Comparison of ENCODE assay signal across 32 cellular contexts in the genomic region with DNA sequence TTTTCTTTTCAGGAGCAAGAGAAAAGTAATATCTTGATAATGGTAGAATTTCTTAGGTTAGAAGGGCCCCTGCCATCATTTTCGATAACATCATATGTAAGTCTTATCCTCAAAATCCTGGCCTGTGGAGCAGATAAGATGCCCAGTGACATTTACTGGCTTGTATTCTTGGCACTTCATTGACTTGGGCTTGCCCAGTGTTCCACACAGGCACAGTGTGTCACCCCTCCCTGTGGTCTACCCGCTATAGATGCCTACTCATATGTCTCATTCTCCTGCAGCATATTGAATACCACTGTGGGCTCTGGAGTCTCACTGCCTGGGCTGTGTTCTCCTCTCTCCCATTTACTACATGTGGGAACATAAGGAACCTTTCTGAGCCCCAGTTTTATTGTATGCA.
"Had no signal": no experiment of that assay in that cellular context is flagged by ENCODE, and none has a peak within 500 bp of the region (broad histone marks: within the 10 kb centered on the region; RNA-seq: fewer than 3 reads in every experiment).

No MANE protein-coding gene starts in this region.

- H2AFZ ChIP-seq: parathyroid adenoma had no signal

- H3K27ac ChIP-seq: ovary, parathyroid adenoma, psoas muscle, right lobe of liver, sigmoid colon, skin epidermis, spleen, stomach, thoracic aorta, thyroid gland, tibial nerve, upper lobe of right lung, uterus had no signal

- H3K36me3 Mint-ChIP-seq: naive B cell; naive thymus-derived CD8-positive, alpha-beta T cell; natural killer cell treated with Interleukin-12 subunit alpha and Interleukin-12 subunit beta and Interleukin-15 and Interleukin-18, amount 100 ng/mL, for 72 hours; stimulated activated naive B cell treated with anti-CD40 and anti-IgM and Interleukin-4, amounts not matched to agents 10 μg/mL and 1 μg/mL and 100 μg/mL, for 72 hours had no signal

- H3K4me2 ChIP-seq: smooth muscle cell had no signal

- H3K4me1 ChIP-seq: parathyroid adenoma, psoas muscle, right lobe of liver, sigmoid colon, spleen, stomach, thyroid gland, tibial nerve, upper lobe of right lung, uterus had no signal

- H3K9me3 Mint-ChIP-seq: nephron progenitor cell, neural crest cell had no signal

- H3K36me3 ChIP-seq: ovary, right lobe of liver, sigmoid colon, spleen, stomach, thoracic aorta, thyroid gland, tibial nerve, upper lobe of right lung, uterus had no signal

- H3K9ac ChIP-seq: parathyroid adenoma had no signal

- ATAC-seq: naive thymus-derived CD8-positive, alpha-beta T cell; natural killer cell treated with Interleukin-12 subunit alpha and Interleukin-12 subunit beta and Interleukin-15 and Interleukin-18, amount 100 ng/mL, for 72 hours; psoas muscle; right cardiac atrium; right lobe of liver; stimulated activated naive B cell treated with anti-CD40 and anti-IgM and Interleukin-4, amounts not matched to agents 10 μg/mL and 1 μg/mL and 100 μg/mL, for 72 hours; upper lobe of right lung had no signal

- H3K27me3 Mint-ChIP-seq: naive B cell; natural killer cell treated with Interleukin-12 subunit alpha and Interleukin-12 subunit beta and Interleukin-15 and Interleukin-18, amount 100 ng/mL, for 72 hours; progenitor cell of endocrine pancreas; stimulated activated naive B cell treated with anti-CD40 and anti-IgM and Interleukin-4, amounts not matched to agents 10 μg/mL and 1 μg/mL and 100 μg/mL, for 72 hours; stimulated activated naive CD8-positive, alpha-beta T cell treated with anti-CD3 and anti-CD28 coated beads, Interleukin-15, Interleukin-2, amounts not matched to agents 100 ng/mL and 50 ng/mL, for 24 hours had no signal

- H3K79me2 ChIP-seq: parathyroid adenoma had no signal

- H3K4me3 Mint-ChIP-seq: naive B cell; naive thymus-derived CD8-positive, alpha-beta T cell; natural killer cell treated with Interleukin-12 subunit alpha and Interleukin-12 subunit beta and Interleukin-15 and Interleukin-18, amount 100 ng/mL, for 72 hours; nephron progenitor cell; neural crest cell; stimulated activated naive B cell treated with anti-CD40 and anti-IgM and Interleukin-4, amounts not matched to agents 10 μg/mL and 1 μg/mL and 100 μg/mL, for 72 hours; stimulated activated naive CD8-positive, alpha-beta T cell treated with anti-CD3 and anti-CD28 coated beads, Interleukin-15, Interleukin-2, amounts not matched to agents 100 ng/mL and 50 ng/mL, for 24 hours had no signal

- H3K4me1 Mint-ChIP-seq: naive B cell; naive thymus-derived CD8-positive, alpha-beta T cell; nephron progenitor cell; neural crest cell; stimulated activated naive B cell treated with anti-CD40 and anti-IgM and Interleukin-4, amounts not matched to agents 10 μg/mL and 1 μg/mL and 100 μg/mL, for 72 hours had no signal

- H3K4me3 ChIP-seq: ovary, psoas muscle, right lobe of liver, sigmoid colon, skin epidermis, smooth muscle cell, spleen, stomach, thoracic aorta, thyroid gland, tibial nerve, upper lobe of right lung, uterus had no signal

- H3K27ac Mint-ChIP-seq: naive B cell; natural killer cell treated with Interleukin-12 subunit alpha and Interleukin-12 subunit beta and Interleukin-15 and Interleukin-18, amount 100 ng/mL, for 72 hours; nephron progenitor cell; progenitor cell of endocrine pancreas; stimulated activated naive CD8-positive, alpha-beta T cell treated with anti-CD3 and anti-CD28 coated beads, Interleukin-15, Interleukin-2, amounts not matched to agents 100 ng/mL and 50 ng/mL, for 24 hours had no signal

- DNase-seq: naive B cell; naive thymus-derived CD8-positive, alpha-beta T cell; nephron progenitor cell; occipital lobe; ovary; posterior cingulate gyrus; psoas muscle; right cardiac atrium; right lobe of liver; sigmoid colon; spleen; stimulated activated CD4-positive, alpha-beta T cell treated with anti-CD3 and anti-CD28 coated beads, Interleukin-12 subunit alpha, Interleukin-12 subunit beta, amount 100 ng/mL, for 4 hours; stimulated activated CD4-positive, alpha-beta T cell treated with anti-CD3 and anti-CD28 coated beads, Interleukin-1b, Interleukin-23, amount 100 ng/mL, for 48 hours; stimulated activated CD4-positive, alpha-beta T cell treated with anti-CD3 and anti-CD28 coated beads, Interleukin-4, amount 100 ng/mL, for 1 hour; stimulated activated CD4-positive, alpha-beta T cell treated with anti-CD3 and anti-CD28 coated beads, Interleukin-4, amount 100 ng/mL, for 4 hours; stimulated activated CD8-positive, alpha-beta memory T cell treated with anti-CD3 and anti-CD28 coated beads, Interleukin-4, amount 100 ng/mL, for 48 hours; stimulated activated naive B cell treated with anti-CD40 and anti-IgM and Interleukin-4, amounts not matched to agents 10 μg/mL and 1 μg/mL and 100 μg/mL, for 72 hours; stimulated activated naive CD4-positive, alpha-beta T cell treated with Interleukin-2 at 50 U/mL for 16 hours; stomach; thyroid gland; trophoblast cell; upper lobe of right lung; uterus had no signal

- H3K9me3 ChIP-seq: ovary, psoas muscle, right lobe of liver, sigmoid colon, stomach, thoracic aorta, thyroid gland, upper lobe of right lung, uterus had no signal

- H3K27me3 ChIP-seq: ovary, right lobe of liver, sigmoid colon, spleen, stomach, thyroid gland, tibial nerve, upper lobe of right lung, uterus had no signal
